In the genomic region with DNA sequence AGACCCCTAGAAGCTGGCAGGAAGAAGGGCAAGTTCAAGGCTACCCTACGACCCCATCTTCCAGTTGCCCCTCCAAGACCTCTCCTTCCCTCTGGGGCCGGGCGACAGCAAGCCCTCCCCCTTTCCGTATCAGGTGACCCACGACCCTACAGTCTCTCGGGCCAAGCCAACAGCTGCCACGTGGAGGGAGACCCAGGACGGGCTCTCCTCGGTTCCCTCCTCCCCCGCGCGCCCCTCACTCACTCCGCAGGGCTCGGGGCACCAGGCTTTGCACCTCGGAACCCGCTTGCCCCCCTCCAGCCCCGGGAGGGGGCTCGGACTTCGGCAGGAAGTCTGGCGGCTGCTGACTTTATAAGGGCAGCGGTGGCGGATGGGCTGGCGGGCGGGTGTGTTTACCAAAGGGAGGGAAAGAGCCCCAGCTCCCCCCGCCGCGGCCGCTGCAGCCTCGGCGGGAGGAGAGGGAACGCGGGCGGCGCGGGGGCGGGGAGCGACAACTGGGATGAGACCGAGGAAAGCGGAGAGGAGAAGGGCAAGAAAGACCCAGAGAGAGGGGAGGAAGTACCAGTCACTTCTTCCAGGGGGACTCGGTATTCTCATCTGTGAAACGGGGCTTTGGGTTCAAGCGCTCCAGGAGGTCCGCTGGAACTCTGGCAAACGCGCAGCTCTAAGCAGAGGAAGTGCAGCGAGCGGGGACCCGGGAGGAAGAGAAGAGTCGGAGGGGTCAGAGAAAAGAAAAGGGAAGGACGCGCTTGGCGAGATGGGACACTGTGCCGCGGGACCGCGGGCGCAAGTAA, we compare ENCODE assay signal across 1 cellular context.
TF ChIP-seq lines count a peak whose summit lies in the region.

No MANE protein-coding gene starts in this region.

TF ChIP-seq in HepG2, 621 proteins besides CTCF, POLR2A, EP300 and RAD21 (continues in another document):
- TF ChIP-seq POLR2AphosphoS5 (IDR thresholded peaks at IDR 0.05; ENCODE audit: low read depth, low read length): peak; percentile 81
- TF ChIP-seq TBP (CRISPR knock-in tag; IDR thresholded peaks at IDR 0.05): no peak
- TF ChIP-seq ZNF543 (CRISPR knock-in tag; IDR thresholded peaks at IDR 0.05): no peak; the same call in none of the 2 replicates
- TF ChIP-seq, protein P1, sequence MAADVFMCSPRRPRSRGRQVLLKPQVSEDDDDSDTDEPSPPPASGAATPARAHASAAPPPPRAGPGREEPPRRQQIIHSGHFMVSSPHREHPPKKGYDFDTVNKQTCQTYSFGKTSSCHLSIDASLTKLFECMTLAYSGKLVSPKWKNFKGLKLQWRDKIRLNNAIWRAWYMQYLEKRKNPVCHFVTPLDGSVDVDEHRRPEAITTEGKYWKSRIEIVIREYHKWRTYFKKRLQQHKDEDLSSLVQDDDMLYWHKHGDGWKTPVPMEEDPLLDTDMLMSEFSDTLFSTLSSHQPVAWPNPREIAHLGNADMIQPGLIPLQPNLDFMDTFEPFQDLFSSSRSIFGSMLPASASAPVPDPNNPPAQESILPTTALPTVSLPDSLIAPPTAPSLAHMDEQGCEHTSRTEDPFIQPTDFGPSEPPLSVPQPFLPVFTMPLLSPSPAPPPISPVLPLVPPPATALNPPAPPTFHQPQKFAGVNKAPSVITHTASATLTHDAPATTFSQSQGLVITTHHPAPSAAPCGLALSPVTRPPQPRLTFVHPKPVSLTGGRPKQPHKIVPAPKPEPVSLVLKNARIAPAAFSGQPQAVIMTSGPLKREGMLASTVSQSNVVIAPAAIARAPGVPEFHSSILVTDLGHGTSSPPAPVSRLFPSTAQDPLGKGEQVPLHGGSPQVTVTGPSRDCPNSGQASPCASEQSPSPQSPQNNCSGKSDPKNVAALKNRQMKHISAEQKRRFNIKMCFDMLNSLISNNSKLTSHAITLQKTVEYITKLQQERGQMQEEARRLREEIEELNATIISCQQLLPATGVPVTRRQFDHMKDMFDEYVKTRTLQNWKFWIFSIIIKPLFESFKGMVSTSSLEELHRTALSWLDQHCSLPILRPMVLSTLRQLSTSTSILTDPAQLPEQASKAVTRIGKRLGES (CRISPR knock-in tag; IDR thresholded peaks at IDR 0.05; ENCODE audit: borderline replicate concordance): no peak
- peak; percentile 17; the same call in 1 of the 2 replicates for TF ChIP-seq TBX2 (CRISPR knock-in tag; IDR thresholded peaks at IDR 0.05; ENCODE audit: borderline replicate concordance)
- TF ChIP-seq ZNF746 (CRISPR knock-in tag; IDR thresholded peaks at IDR 0.05): peak; percentile 98
- TF ChIP-seq SSRP1 (CRISPR knock-in tag; IDR thresholded peaks at IDR 0.05): no peak
- TF ChIP-seq POLR2G (IDR thresholded peaks at IDR 0.05; ENCODE audit: low read depth, low read length): peak; percentile 86
- peak; percentile 31; the same call in 1 of the 2 replicates for TF ChIP-seq MEF2D (CRISPR knock-in tag; IDR thresholded peaks at IDR 0.05)
- TF ChIP-seq CCDC6 (CRISPR knock-in tag; IDR thresholded peaks at IDR 0.05): peak; percentile 29; the same call in 1 of the 2 replicates
- no peak for TF ChIP-seq ZNF720 (CRISPR knock-in tag; IDR thresholded peaks at IDR 0.05)
- no peak for TF ChIP-seq MIXL1 (CRISPR knock-in tag; IDR thresholded peaks at IDR 0.05)
- TF ChIP-seq ZNF207 (IDR thresholded peaks at IDR 0.05; ENCODE audit: borderline replicate concordance): no peak
- no peak for TF ChIP-seq CBX5 (CRISPR knock-in tag; IDR thresholded peaks at IDR 0.05; ENCODE audit: borderline replicate concordance)
- no peak for TF ChIP-seq CBFB (CRISPR knock-in tag; IDR thresholded peaks at IDR 0.05)
- TF ChIP-seq NCOR1 (IDR thresholded peaks at IDR 0.05; ENCODE audit: borderline replicate concordance, low read length): peak; percentile 32; the same call in 1 of the 2 replicates
- TF ChIP-seq MED8 (CRISPR knock-in tag; IDR thresholded peaks at IDR 0.05; ENCODE audit: insufficient replicate concordance): peak; percentile 79
- TF ChIP-seq PHF20 (CRISPR knock-in tag; IDR thresholded peaks at IDR 0.05): peak; percentile 3; the same call in 1 of the 2 replicates
- TF ChIP-seq KLF6 (CRISPR knock-in tag; IDR thresholded peaks at IDR 0.05): no peak; the same call in 1 of the 2 replicates
- TF ChIP-seq ZNF430 (CRISPR knock-in tag; IDR thresholded peaks at IDR 0.05): peak; percentile 59
- TF ChIP-seq, protein P2, sequence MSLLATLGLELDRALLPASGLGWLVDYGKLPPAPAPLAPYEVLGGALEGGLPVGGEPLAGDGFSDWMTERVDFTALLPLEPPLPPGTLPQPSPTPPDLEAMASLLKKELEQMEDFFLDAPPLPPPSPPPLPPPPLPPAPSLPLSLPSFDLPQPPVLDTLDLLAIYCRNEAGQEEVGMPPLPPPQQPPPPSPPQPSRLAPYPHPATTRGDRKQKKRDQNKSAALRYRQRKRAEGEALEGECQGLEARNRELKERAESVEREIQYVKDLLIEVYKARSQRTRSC (CRISPR knock-in tag; IDR thresholded peaks at IDR 0.05; ENCODE audit: low read depth): no peak
- 0 out of 2 replicates have a peak, but pooled peaks have one; percentile 12 for TF ChIP-seq FOSL2 (CRISPR knock-in tag; IDR thresholded peaks at IDR 0.05)
- TF ChIP-seq, protein P3, sequence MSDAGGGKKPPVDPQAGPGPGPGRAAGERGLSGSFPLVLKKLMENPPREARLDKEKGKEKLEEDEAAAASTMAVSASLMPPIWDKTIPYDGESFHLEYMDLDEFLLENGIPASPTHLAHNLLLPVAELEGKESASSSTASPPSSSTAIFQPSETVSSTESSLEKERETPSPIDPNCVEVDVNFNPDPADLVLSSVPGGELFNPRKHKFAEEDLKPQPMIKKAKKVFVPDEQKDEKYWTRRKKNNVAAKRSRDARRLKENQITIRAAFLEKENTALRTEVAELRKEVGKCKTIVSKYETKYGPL (CRISPR knock-in tag; IDR thresholded peaks at IDR 0.05): no peak
- TF ChIP-seq MED1 (CRISPR knock-in tag; IDR thresholded peaks at IDR 0.05): peak; percentile 55
- no peak for TF ChIP-seq ZNF205 (CRISPR knock-in tag; IDR thresholded peaks at IDR 0.05)
- TF ChIP-seq PRMT3 (CRISPR knock-in tag; IDR thresholded peaks at IDR 0.05; ENCODE audit: borderline replicate concordance, low read depth): peak; percentile 80; the same call in 1 of the 2 replicates
- TF ChIP-seq KAT2B (IDR thresholded peaks at IDR 0.05; ENCODE audit: borderline replicate concordance, low read depth, low read length): no peak
- TF ChIP-seq, protein P4, sequence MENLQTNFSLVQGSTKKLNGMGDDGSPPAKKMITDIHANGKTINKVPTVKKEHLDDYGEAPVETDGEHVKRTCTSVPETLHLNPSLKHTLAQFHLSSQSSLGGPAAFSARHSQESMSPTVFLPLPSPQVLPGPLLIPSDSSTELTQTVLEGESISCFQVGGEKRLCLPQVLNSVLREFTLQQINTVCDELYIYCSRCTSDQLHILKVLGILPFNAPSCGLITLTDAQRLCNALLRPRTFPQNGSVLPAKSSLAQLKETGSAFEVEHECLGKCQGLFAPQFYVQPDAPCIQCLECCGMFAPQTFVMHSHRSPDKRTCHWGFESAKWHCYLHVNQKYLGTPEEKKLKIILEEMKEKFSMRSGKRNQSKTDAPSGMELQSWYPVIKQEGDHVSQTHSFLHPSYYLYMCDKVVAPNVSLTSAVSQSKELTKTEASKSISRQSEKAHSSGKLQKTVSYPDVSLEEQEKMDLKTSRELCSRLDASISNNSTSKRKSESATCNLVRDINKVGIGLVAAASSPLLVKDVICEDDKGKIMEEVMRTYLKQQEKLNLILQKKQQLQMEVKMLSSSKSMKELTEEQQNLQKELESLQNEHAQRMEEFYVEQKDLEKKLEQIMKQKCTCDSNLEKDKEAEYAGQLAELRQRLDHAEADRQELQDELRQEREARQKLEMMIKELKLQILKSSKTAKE (CRISPR knock-in tag; IDR thresholded peaks at IDR 0.05; ENCODE audit: borderline replicate concordance): peak; percentile 81
- TF ChIP-seq ZNF547 (CRISPR knock-in tag; IDR thresholded peaks at IDR 0.05): peak; percentile 17; the same call in 1 of the 2 replicates
- TF ChIP-seq GZF1 (CRISPR knock-in tag; IDR thresholded peaks at IDR 0.05): no peak; the same call in 1 of the 2 replicates
- TF ChIP-seq, protein P5, sequence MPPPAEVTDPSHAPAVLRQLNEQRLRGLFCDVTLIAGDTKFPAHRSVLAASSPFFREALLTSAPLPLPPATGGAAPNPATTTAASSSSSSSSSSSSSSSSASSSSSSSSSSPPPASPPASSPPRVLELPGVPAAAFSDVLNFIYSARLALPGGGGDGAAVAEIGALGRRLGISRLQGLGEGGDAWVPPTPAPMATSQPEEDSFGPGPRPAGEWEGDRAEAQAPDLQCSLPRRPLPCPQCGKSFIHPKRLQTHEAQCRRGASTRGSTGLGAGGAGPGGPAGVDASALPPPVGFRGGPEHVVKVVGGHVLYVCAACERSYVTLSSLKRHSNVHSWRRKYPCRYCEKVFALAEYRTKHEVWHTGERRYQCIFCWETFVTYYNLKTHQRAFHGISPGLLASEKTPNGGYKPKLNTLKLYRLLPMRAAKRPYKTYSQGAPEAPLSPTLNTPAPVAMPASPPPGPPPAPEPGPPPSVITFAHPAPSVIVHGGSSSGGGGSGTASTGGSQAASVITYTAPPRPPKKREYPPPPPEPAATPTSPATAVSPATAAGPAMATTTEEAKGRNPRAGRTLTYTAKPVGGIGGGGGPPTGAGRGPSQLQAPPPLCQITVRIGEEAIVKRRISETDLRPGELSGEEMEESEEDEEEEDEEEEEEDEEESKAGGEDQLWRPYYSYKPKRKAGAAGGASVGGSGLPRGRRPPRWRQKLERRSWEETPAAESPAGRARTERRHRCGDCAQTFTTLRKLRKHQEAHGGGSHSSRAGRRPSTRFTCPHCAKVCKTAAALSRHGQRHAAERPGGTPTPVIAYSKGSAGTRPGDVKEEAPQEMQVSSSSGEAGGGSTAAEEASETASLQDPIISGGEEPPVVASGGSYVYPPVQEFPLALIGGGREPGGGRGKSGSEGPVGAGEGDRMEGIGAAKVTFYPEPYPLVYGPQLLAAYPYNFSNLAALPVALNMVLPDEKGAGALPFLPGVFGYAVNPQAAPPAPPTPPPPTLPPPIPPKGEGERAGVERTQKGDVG (CRISPR knock-in tag; IDR thresholded peaks at IDR 0.05; ENCODE audit: borderline replicate concordance): no peak; the same call in 1 of the 2 replicates
- TF ChIP-seq ERF (CRISPR knock-in tag; IDR thresholded peaks at IDR 0.05): peak; percentile 31; the same call in 1 of the 2 replicates
- peak; percentile 73 for TF ChIP-seq RBFOX2 (IDR thresholded peaks at IDR 0.05; ENCODE audit: low read depth, low read length)
- TF ChIP-seq ZNF619 (CRISPR knock-in tag; IDR thresholded peaks at IDR 0.05): peak; percentile 31; the same call in 1 of the 2 replicates
- TF ChIP-seq, protein P6, sequence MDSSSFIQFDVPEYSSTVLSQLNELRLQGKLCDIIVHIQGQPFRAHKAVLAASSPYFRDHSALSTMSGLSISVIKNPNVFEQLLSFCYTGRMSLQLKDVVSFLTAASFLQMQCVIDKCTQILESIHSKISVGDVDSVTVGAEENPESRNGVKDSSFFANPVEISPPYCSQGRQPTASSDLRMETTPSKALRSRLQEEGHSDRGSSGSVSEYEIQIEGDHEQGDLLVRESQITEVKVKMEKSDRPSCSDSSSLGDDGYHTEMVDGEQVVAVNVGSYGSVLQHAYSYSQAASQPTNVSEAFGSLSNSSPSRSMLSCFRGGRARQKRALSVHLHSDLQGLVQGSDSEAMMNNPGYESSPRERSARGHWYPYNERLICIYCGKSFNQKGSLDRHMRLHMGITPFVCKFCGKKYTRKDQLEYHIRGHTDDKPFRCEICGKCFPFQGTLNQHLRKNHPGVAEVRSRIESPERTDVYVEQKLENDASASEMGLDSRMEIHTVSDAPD (CRISPR knock-in tag; IDR thresholded peaks at IDR 0.05): 0 out of 2 replicates have a peak, but pooled peaks have one; percentile 16
- TF ChIP-seq POGZ (CRISPR knock-in tag; IDR thresholded peaks at IDR 0.05): no peak
- peak; percentile 53; the same call in 1 of the 2 replicates for TF ChIP-seq FOXC1 (CRISPR knock-in tag; IDR thresholded peaks at IDR 0.05; ENCODE audit: borderline replicate concordance)
- TF ChIP-seq ZSCAN9 (CRISPR knock-in tag; IDR thresholded peaks at IDR 0.05; ENCODE audit: borderline replicate concordance): peak; percentile 21; the same call in 1 of the 2 replicates
- TF ChIP-seq ZNF660 (CRISPR knock-in tag; IDR thresholded peaks at IDR 0.05; ENCODE audit: borderline replicate concordance, low read depth): no peak
- TF ChIP-seq, protein P7, sequence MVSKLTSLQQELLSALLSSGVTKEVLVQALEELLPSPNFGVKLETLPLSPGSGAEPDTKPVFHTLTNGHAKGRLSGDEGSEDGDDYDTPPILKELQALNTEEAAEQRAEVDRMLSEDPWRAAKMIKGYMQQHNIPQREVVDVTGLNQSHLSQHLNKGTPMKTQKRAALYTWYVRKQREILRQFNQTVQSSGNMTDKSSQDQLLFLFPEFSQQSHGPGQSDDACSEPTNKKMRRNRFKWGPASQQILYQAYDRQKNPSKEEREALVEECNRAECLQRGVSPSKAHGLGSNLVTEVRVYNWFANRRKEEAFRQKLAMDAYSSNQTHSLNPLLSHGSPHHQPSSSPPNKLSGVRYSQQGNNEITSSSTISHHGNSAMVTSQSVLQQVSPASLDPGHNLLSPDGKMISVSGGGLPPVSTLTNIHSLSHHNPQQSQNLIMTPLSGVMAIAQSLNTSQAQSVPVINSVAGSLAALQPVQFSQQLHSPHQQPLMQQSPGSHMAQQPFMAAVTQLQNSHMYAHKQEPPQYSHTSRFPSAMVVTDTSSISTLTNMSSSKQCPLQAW (CRISPR knock-in tag; IDR thresholded peaks at IDR 0.05): peak; percentile 60; the same call in 1 of the 2 replicates
- TF ChIP-seq, protein P8, sequence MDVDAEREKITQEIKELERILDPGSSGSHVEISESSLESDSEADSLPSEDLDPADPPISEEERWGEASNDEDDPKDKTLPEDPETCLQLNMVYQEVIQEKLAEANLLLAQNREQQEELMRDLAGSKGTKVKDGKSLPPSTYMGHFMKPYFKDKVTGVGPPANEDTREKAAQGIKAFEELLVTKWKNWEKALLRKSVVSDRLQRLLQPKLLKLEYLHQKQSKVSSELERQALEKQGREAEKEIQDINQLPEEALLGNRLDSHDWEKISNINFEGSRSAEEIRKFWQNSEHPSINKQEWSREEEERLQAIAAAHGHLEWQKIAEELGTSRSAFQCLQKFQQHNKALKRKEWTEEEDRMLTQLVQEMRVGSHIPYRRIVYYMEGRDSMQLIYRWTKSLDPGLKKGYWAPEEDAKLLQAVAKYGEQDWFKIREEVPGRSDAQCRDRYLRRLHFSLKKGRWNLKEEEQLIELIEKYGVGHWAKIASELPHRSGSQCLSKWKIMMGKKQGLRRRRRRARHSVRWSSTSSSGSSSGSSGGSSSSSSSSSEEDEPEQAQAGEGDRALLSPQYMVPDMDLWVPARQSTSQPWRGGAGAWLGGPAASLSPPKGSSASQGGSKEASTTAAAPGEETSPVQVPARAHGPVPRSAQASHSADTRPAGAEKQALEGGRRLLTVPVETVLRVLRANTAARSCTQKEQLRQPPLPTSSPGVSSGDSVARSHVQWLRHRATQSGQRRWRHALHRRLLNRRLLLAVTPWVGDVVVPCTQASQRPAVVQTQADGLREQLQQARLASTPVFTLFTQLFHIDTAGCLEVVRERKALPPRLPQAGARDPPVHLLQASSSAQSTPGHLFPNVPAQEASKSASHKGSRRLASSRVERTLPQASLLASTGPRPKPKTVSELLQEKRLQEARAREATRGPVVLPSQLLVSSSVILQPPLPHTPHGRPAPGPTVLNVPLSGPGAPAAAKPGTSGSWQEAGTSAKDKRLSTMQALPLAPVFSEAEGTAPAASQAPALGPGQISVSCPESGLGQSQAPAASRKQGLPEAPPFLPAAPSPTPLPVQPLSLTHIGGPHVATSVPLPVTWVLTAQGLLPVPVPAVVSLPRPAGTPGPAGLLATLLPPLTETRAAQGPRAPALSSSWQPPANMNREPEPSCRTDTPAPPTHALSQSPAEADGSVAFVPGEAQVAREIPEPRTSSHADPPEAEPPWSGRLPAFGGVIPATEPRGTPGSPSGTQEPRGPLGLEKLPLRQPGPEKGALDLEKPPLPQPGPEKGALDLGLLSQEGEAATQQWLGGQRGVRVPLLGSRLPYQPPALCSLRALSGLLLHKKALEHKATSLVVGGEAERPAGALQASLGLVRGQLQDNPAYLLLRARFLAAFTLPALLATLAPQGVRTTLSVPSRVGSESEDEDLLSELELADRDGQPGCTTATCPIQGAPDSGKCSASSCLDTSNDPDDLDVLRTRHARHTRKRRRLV (CRISPR knock-in tag; IDR thresholded peaks at IDR 0.05): peak; percentile 40; the same call in 1 of the 2 replicates
